ENCODE assay signal across 24 cellular contexts in genomic region chr5:113572716-113573115, GRCh38.
"Had no signal": no experiment of that assay in that cellular context is flagged by ENCODE, and none has a peak within 500 bp of the region (broad histone marks: within the 10 kb centered on the region; RNA-seq: fewer than 3 reads in every experiment).

No MANE protein-coding gene starts in this region.

- H3K4me3 ChIP-seq: left ventricle myocardium inferior, lung, neural progenitor cell, right atrium auricular region, right lobe of liver, smooth muscle cell, tibial nerve, uterus had no signal

- H3K27me3 ChIP-seq: neural progenitor cell, neutrophil, right atrium auricular region, right lobe of liver, tibial nerve, uterus had no signal

- H3K9ac ChIP-seq: neural progenitor cell, parathyroid adenoma had no signal

- H3K36me3 ChIP-seq: neural progenitor cell, uterus had no signal

- H3K4me2 ChIP-seq: neural progenitor cell, smooth muscle cell had no signal

- H3K27ac ChIP-seq: left ventricle myocardium inferior, neural progenitor cell, neutrophil, parathyroid adenoma, right atrium auricular region, right lobe of liver, tibial nerve, uterus had no signal

- H3K9me3 ChIP-seq: neutrophil, right lobe of liver, uterus had no signal

- H3K4me1 ChIP-seq: neural progenitor cell, parathyroid adenoma, right lobe of liver, tibial nerve, uterus had no signal

- DNase-seq: islet precursor cell; left ventricle myocardium inferior; mesendoderm; naive B cell; natural killer cell; nephron progenitor cell; occipital lobe; right lobe of liver; stimulated activated CD4-positive, alpha-beta T cell treated with anti-CD3 and anti-CD28 coated beads, Interleukin-1b, Interleukin-23, amount 100 ng/mL, for 48 hours; stimulated activated CD4-positive, alpha-beta T cell treated with anti-CD3 and anti-CD28 coated beads, Interleukin-2, amount 100 ng/mL, for 48 hours; stimulated activated CD4-positive, alpha-beta T cell treated with anti-CD3 and anti-CD28 coated beads, Interleukin-4, amount 100 ng/mL, for 4 hours; stimulated activated CD8-positive, alpha-beta memory T cell treated with anti-CD3 and anti-CD28 coated beads, Interleukin-4, amount 100 ng/mL, for 48 hours; stimulated activated naive CD4-positive, alpha-beta T cell treated with Interleukin-2 at 50 U/mL for 16 hours; stimulated activated naive CD8-positive, alpha-beta T cell treated with anti-CD3 and anti-CD28 coated beads, Interleukin-15, amount 100 ng/mL, for 72 hours; substantia nigra; uterus had no signal

- ATAC-seq: natural killer cell; right lobe of liver; stimulated activated memory B cell treated with anti-CD40 and anti-IgM and Interleukin-4, amounts not matched to agents 10 μg/mL and 1 μg/mL and 100 μg/mL, for 72 hours; stimulated activated naive CD8-positive, alpha-beta T cell treated with anti-CD3 and anti-CD28 coated beads, Interleukin-15, amount 100 ng/mL, for 72 hours had no signal

- H2AFZ ChIP-seq: neural progenitor cell, parathyroid adenoma had no signal
